19 cellular contexts compared by ENCODE assay signal in genomic region chr5:179406031-179406681, GRCh38.
DNase-seq lines count a peak whose midpoint lies in the region; ATAC-seq and TF ChIP-seq lines count a peak whose summit lies in the region.
"Had no signal": no experiment of that assay in that cellular context is flagged by ENCODE, and none has a peak within 500 bp of the region (broad histone marks: within the 10 kb centered on the region; RNA-seq: fewer than 3 reads in every experiment).

No MANE protein-coding gene starts in this region.

- H3K27ac ChIP-seq in colonic mucosa (no peak overlapping the region), hepatocyte (peak overlapping the region; percentile 63)
- H3K27ac ChIP-seq: BLaER1, SK-N-MC had no signal

- H3K36me3 ChIP-seq in colonic mucosa = no peaks in the 10 kb centered on the region
- no peaks in the 10 kb centered on the region for H3K36me3 ChIP-seq in hepatocyte (replicated peaks; ENCODE audit: insufficient read depth, low read depth)
- H3K36me3 ChIP-seq: BLaER1 had no signal

- peak; percentile 40 for DNase-seq in activated CD8-positive, alpha-beta memory T cell treated with anti-CD3 and anti-CD28 coated beads for 24 hours
- DNase-seq in activated CD8-positive, alpha-beta memory T cell treated with anti-CD3 and anti-CD28 coated beads, Interleukin-2, amount 50 U/mL, for 4 hours = no peak
- DNase-seq in colonic mucosa = peak; percentile 16
- peak; percentile 49 for DNase-seq in hepatocyte (ENCODE audit: low spot score)
- DNase-seq in ureter (ENCODE audit: low spot score) = peak; percentile 37
- no peak for DNase-seq in GM20000 (ENCODE audit: low spot score)
- DNase-seq in Kasumi-1 (lab: John Stamatoyannopoulos, UW) = no peak
- DNase-seq: 8988T; activated CD8-positive, alpha-beta memory T cell treated with anti-CD3 and anti-CD28 coated beads, Interleukin-2, amount 10 ng/mL, durations not matched to agents 7 days and 5 days; GF-D8; naive B cell; NCI-H1417; NCI-H774; small intestine; stimulated activated CD4-positive, alpha-beta T cell treated with anti-CD3 and anti-CD28 coated beads, Interleukin-4, amount 100 ng/mL, for 24 hours; T-helper 9 cell had no signal

- H3K79me2 ChIP-seq in hepatocyte = no peaks in the 10 kb centered on the region

- H3K4me3 ChIP-seq in colonic mucosa = no peak overlapping the region
- H3K4me3 ChIP-seq in hepatocyte = no peak overlapping the region
- H3K4me3 ChIP-seq: BLaER1, SK-N-MC had no signal

- H3K9me2 ChIP-seq in hepatocyte (replicated peaks; ENCODE audit: insufficient read depth) = no peaks in the 10 kb centered on the region

- H3K27me3 ChIP-seq in colonic mucosa (no peaks in the 10 kb centered on the region), hepatocyte (no peaks in the 10 kb centered on the region)
- H3K27me3 ChIP-seq: BLaER1 had no signal

- H3K9me3 ChIP-seq in colonic mucosa = no peaks in the 10 kb centered on the region
- H3K9me3 ChIP-seq in hepatocyte (ENCODE audit: low read depth) = no peaks in the 10 kb centered on the region

- no peaks in the 10 kb centered on the region for H4K20me1 ChIP-seq in hepatocyte (ENCODE audit: insufficient read depth, poor library complexity, severe bottlenecking)
- H4K20me1 ChIP-seq: BLaER1 had no signal

- no peak overlapping the region for H2AFZ ChIP-seq in hepatocyte

- H3K4me1 ChIP-seq in colonic mucosa (no peaks in the 10 kb centered on the region), hepatocyte (ENCODE audit: insufficient read depth) (peaks cover 18% of the 10 kb centered on the region)

- H3K4me2 ChIP-seq in hepatocyte = no peak overlapping the region
- H3K4me2 ChIP-seq: BLaER1 had no signal

- WGBS in hepatocyte (ENCODE audit: low lambda C conversion rate, missing lambda C conversion rate) = 85% methylated on average over 14 of the region's 14 CpGs

- TF ChIP-seq CTCF in colonic mucosa (IDR thresholded peaks at IDR 0.05) (no peak), hepatocyte (IDR thresholded peaks at IDR 0.05; ENCODE audit: poor library complexity) (no peak), GM20000 (IDR thresholded peaks at IDR 0.05; ENCODE audit: extremely low read depth, missing control alignments) (no peak)

- intact Hi-C loops in colonic mucosa (cut with DNase I) = no loop called here

- H3K9ac ChIP-seq in colonic mucosa (ENCODE audit: low read depth in 2 of 2, low read length in 2 of 2) = no peak overlapping the region
- H3K9ac ChIP-seq: BLaER1 had no signal

- no peak for ATAC-seq in GM21619 (IDR thresholded peaks at IDR 0.05; ENCODE audit: unreplicated experiment)
- ATAC-seq: activated CD8-positive, alpha-beta memory T cell treated with anti-CD3 and anti-CD28 coated beads, Interleukin-2, amount 10 ng/mL, durations not matched to agents 7 days and 5 days had no signal

Comparison
In these comparisons a context has a peak if more than half of its experiments do, and no peak if none do; other contexts are left out.
1. DNase-seq: peak in activated CD8-positive, alpha-beta memory T cell treated with anti-CD3 and anti-CD28 coated beads for 24 hours (single experiment), colonic mucosa (single experiment), hepatocyte (single experiment) and ureter (single experiment); none in activated CD8-positive, alpha-beta memory T cell treated with anti-CD3 and anti-CD28 coated beads, Interleukin-2, amount 50 U/mL, for 4 hours (single experiment), GM20000 (single experiment) and Kasumi-1 (0 of 2).